ENCODE assay signal across 3 cellular contexts in genomic region chr22:32512267-32512982, GRCh38.
TF ChIP-seq lines count a peak whose summit lies in the region.

No MANE protein-coding gene starts in this region.

TF ChIP-seq in IMR-90, 13 proteins besides CTCF, POLR2A, EP300 and RAD21:
- TF ChIP-seq NFE2L2 (IDR thresholded peaks at IDR 0.05; ENCODE audit: low read depth, low read length) (no peak), RFX5 (IDR thresholded peaks at IDR 0.05; ENCODE audit: low read depth, low read length) (no peak), FOS (IDR thresholded peaks at IDR 0.05; ENCODE audit: low read depth, low read length) (no peak)
TF ChIP-seq in IMR-90: peak in this region for 0.

TF ChIP-seq in H1, 55 proteins besides CTCF, POLR2A, EP300 and RAD21:
- TF ChIP-seq POU5F1 (IDR thresholded peaks at IDR 0.05; ENCODE audit: low read depth, low read length) (no peak), RBBP5 (IDR thresholded peaks at IDR 0.05; ENCODE audit: borderline replicate concordance, low read depth, low read length) (no peak), E2F6 (IDR thresholded peaks at IDR 0.05) (no peak), RNF2 (IDR thresholded peaks at IDR 0.05; ENCODE audit: borderline replicate concordance, low read depth, low read length, missing control alignments, poor library complexity, severe bottlenecking) (no peak), TAF1 (IDR thresholded peaks at IDR 0.05; ENCODE audit: low read depth, low read length) (no peak), ATF3 (IDR thresholded peaks at IDR 0.05; ENCODE audit: insufficient read depth, low read depth, low read length) (no peak), GABPA (IDR thresholded peaks at IDR 0.05; ENCODE audit: borderline replicate concordance, insufficient read depth, low read length) (no peak), SIN3A (conservative IDR thresholded peaks at IDR 0.05 in 1 of 2, IDR thresholded peaks at IDR 0.05 in 1 of 2; ENCODE audit: low read depth in 1 of 2, low read length in 2 of 2) (no peak), NANOG (IDR thresholded peaks at IDR 0.05; ENCODE audit: insufficient read depth, low read depth, low read length, poor library complexity, severe bottlenecking) (no peak), CREB1 (IDR thresholded peaks at IDR 0.05) (no peak), PHF8 (conservative IDR thresholded peaks at IDR 0.05; ENCODE audit: low read depth, low read length) (no peak), SAP30 (IDR thresholded peaks at IDR 0.05; ENCODE audit: insufficient read depth, insufficient replicate concordance, low read length) (no peak), FOSL1 (IDR thresholded peaks at IDR 0.05; ENCODE audit: insufficient read depth, low read depth, low read length) (no peak), EGR1 (IDR thresholded peaks at IDR 0.05; ENCODE audit: borderline replicate concordance, low read depth, low read length) (no peak), ZNF274 (IDR thresholded peaks at IDR 0.05; ENCODE audit: borderline replicate concordance, extremely low read depth, low read length) (no peak), JUND (IDR thresholded peaks at IDR 0.05; ENCODE audit: low read length) (no peak)

TF ChIP-seq in HepG2, 621 proteins besides CTCF, POLR2A, EP300 and RAD21 (continues in another document):
- TF ChIP-seq ZBTB40 (IDR thresholded peaks at IDR 0.05) (no peak), ZBTB40 (CRISPR knock-in tag; IDR thresholded peaks at IDR 0.05) (no peak; the same call in 1 of the 2 replicates), ZNF704 (CRISPR knock-in tag; IDR thresholded peaks at IDR 0.05; ENCODE audit: borderline replicate concordance) (no peak), IRF9 (CRISPR knock-in tag; IDR thresholded peaks at IDR 0.05; ENCODE audit: borderline replicate concordance) (no peak), HMG20B (CRISPR knock-in tag; conservative IDR thresholded peaks at IDR 0.05) (0 out of 2 replicates have a peak, but pooled peaks have one; percentile 33), PRDM15 (CRISPR knock-in tag; IDR thresholded peaks at IDR 0.05) (no peak), FIP1L1 (IDR thresholded peaks at IDR 0.05; ENCODE audit: borderline replicate concordance, insufficient read depth, low read depth, low read length) (no peak), EEA1 (CRISPR knock-in tag; IDR thresholded peaks at IDR 0.05; ENCODE audit: borderline replicate concordance) (no peak), NONO (IDR thresholded peaks at IDR 0.05) (no peak), NONO (CRISPR knock-in tag; conservative IDR thresholded peaks at IDR 0.05) (peak; percentile 78), KDM4B (CRISPR knock-in tag; IDR thresholded peaks at IDR 0.05) (no peak), RFX3 (CRISPR knock-in tag; IDR thresholded peaks at IDR 0.05) (no peak), GFI1 (CRISPR knock-in tag; IDR thresholded peaks at IDR 0.05; ENCODE audit: borderline replicate concordance) (peak; percentile 62; the same call in 1 of the 2 replicates), CREB1 (IDR thresholded peaks at IDR 0.05) (no peak), CREB1 (CRISPR knock-in tag; IDR thresholded peaks at IDR 0.05) (peak; percentile 60), ZNF83 (CRISPR knock-in tag; IDR thresholded peaks at IDR 0.05; ENCODE audit: borderline replicate concordance) (no peak), ZNF616 (CRISPR knock-in tag; IDR thresholded peaks at IDR 0.05; ENCODE audit: low read depth) (no peak), LCORL (IDR thresholded peaks at IDR 0.05) (peak; percentile 91), LCORL (CRISPR knock-in tag; IDR thresholded peaks at IDR 0.05) (peak; percentile 96), BHLHE40 (IDR thresholded peaks at IDR 0.05; ENCODE audit: low read length) (no peak), ZMAT5 (CRISPR knock-in tag; IDR thresholded peaks at IDR 0.05; ENCODE audit: borderline replicate concordance, low read depth) (no peak), GMEB1 (CRISPR knock-in tag; IDR thresholded peaks at IDR 0.05; ENCODE audit: borderline replicate concordance) (peak; percentile 26; the same call in 1 of the 2 replicates), ZNF446 (CRISPR knock-in tag; IDR thresholded peaks at IDR 0.05) (peak; percentile 59; the same call in 1 of the 2 replicates), ZNF883 (CRISPR knock-in tag; IDR thresholded peaks at IDR 0.05; ENCODE audit: not compliant biosample characterization) (no peak), U2AF1 (optimal IDR thresholded peaks at IDR 0.05; ENCODE audit: low read depth, low read length) (no peak), NCOA2 (CRISPR knock-in tag; IDR thresholded peaks at IDR 0.05) (peak; percentile 92), SNAPC5 (CRISPR knock-in tag; IDR thresholded peaks at IDR 0.05; ENCODE audit: borderline replicate concordance) (no peak), FOXK2 (IDR thresholded peaks at IDR 0.05) (no peak), MATR3 (CRISPR knock-in tag; IDR thresholded peaks at IDR 0.05) (no peak), TBX3 (IDR thresholded peaks at IDR 0.05; ENCODE audit: borderline replicate concordance) (peak; percentile 57; the same call in 1 of the 2 replicates), NFE2L2 (IDR thresholded peaks at IDR 0.05; ENCODE audit: low read length) (no peak), ZNF747 (CRISPR knock-in tag; IDR thresholded peaks at IDR 0.05; ENCODE audit: borderline replicate concordance) (no peak), MEIS1 (CRISPR knock-in tag; IDR thresholded peaks at IDR 0.05; ENCODE audit: borderline replicate concordance) (0 out of 2 replicates have a peak, but pooled peaks have one; percentile 58), CREM (IDR thresholded peaks at IDR 0.05) (peak; percentile 84), CREM (CRISPR knock-in tag; IDR thresholded peaks at IDR 0.05) (no peak), CENPT (CRISPR knock-in tag; IDR thresholded peaks at IDR 0.05; ENCODE audit: low read depth) (no peak), SALL2 (CRISPR knock-in tag; IDR thresholded peaks at IDR 0.05) (no peak), ATF7-NPFF (CRISPR knock-in tag; IDR thresholded peaks at IDR 0.05; ENCODE audit: low read depth) (no peak), DPF2 (CRISPR knock-in tag; IDR thresholded peaks at IDR 0.05; ENCODE audit: borderline replicate concordance, low read depth) (peak; percentile 90), MAX (IDR thresholded peaks at IDR 0.05) (no peak), ZKSCAN5 (CRISPR knock-in tag; IDR thresholded peaks at IDR 0.05) (no peak)
